ENCODE assay signal across 22 cellular contexts in genomic region chrX:40143001-40143400, GRCh38.
"Had no signal": no experiment of that assay in that cellular context is flagged by ENCODE, and none has a peak within 500 bp of the region (broad histone marks: within the 10 kb centered on the region; RNA-seq: fewer than 3 reads in every experiment).

No MANE protein-coding gene starts in this region.

- H3K9me3 Mint-ChIP-seq: central memory CD8-positive, alpha-beta T cell; memory B cell had no signal

- H3K4me1 Mint-ChIP-seq: central memory CD8-positive, alpha-beta T cell had no signal

- H3K27ac ChIP-seq: ascending aorta, colonic mucosa, gastrocnemius medialis, neutrophil, tibial nerve had no signal

- H3K27me3 Mint-ChIP-seq: central memory CD8-positive, alpha-beta T cell; memory B cell had no signal

- H3K36me3 Mint-ChIP-seq: memory B cell, naive B cell had no signal

- ATAC-seq: esophagus mucosa; gastrocnemius medialis; left ventricle myocardium superior; mucosa of descending colon; stimulated activated naive CD8-positive, alpha-beta T cell treated with anti-CD3 and anti-CD28 coated beads, Interleukin-15, Interleukin-2, amounts not matched to agents 100 U/mL and 50 U/mL, for 24 hours had no signal

- DNase-seq: activated CD4-positive, alpha-beta T cell treated with anti-CD3 and anti-CD28 coated beads for 1 hour; activated CD8-positive, alpha-beta memory T cell treated with anti-CD3 and anti-CD28 coated beads for 24 hours; activated CD8-positive, alpha-beta memory T cell treated with anti-CD3 and anti-CD28 coated beads, Interleukin-2, amount 50 U/mL, for 48 hours; activated effector memory CD4-positive, alpha-beta T cell treated with anti-CD3 and anti-CD28 coated beads, Interleukin-2, amount 50 U/mL, for 16 hours; activated naive CD4-positive, alpha-beta T cell treated with anti-CD3 and anti-CD28 coated beads, Interleukin-2, amount 50 U/mL, for 16 hours; activated T-cell treated with anti-CD3 and anti-CD28 coated beads, Interleukin-2, amount 50 U/mL, for 48 hours; colonic mucosa; gastrocnemius medialis; head of caudate nucleus; left ventricle myocardium superior; mucosa of descending colon; naive B cell; stimulated activated naive CD8-positive, alpha-beta T cell treated with anti-CD3 and anti-CD28 coated beads, Interleukin-15, Interleukin-2, amounts not matched to agents 100 U/mL and 50 U/mL, for 24 hours; substantia nigra had no signal

- H3K4me3 Mint-ChIP-seq: central memory CD8-positive, alpha-beta T cell; memory B cell; naive B cell had no signal

- FAIRE-seq: urothelium cell line had no signal

- H3K27me3 ChIP-seq: ascending aorta had no signal

- H3K9me3 ChIP-seq: ascending aorta, colonic mucosa, gastrocnemius medialis, mucosa of descending colon, neutrophil, tibial nerve had no signal

- H3K4me3 ChIP-seq: ascending aorta, colonic mucosa, gastrocnemius medialis, mucosa of descending colon, tibial nerve had no signal

- H3K36me3 ChIP-seq: ascending aorta, colonic mucosa, gastrocnemius medialis, neutrophil, tibial nerve had no signal

- H3K27ac Mint-ChIP-seq: memory B cell, progenitor cell of endocrine pancreas had no signal

- H3K4me1 ChIP-seq: colonic mucosa had no signal
